In genomic region chr18:28087173-28087563, GRCh38 we compare ENCODE assay signal across 15 cellular contexts.
A peak's percentile ranks its signal among the peaks of the same experiment; 100 is the strongest.
DNase-seq lines count a peak whose midpoint lies in the region; ATAC-seq lines count a peak whose summit lies in the region.
"Had no signal": no experiment of that assay in that cellular context is flagged by ENCODE, and none has a peak within 500 bp of the region (broad histone marks: within the 10 kb centered on the region; RNA-seq: fewer than 3 reads in every experiment).

No MANE protein-coding gene starts in this region.

- no peaks in the 10 kb centered on the region for H3K9me3 ChIP-seq in skeletal muscle satellite cell (replicated peaks; ENCODE audit: low read length)

- H3K27me3 ChIP-seq in skeletal muscle satellite cell (ENCODE audit: control insufficient read depth, insufficient read depth, low read length): no peaks in the 10 kb centered on the region

- DNase-seq in HT1080 (ENCODE audit: low read depth): peak; percentile 34
- peak; percentile 56 for DNase-seq in inferior parietal cortex (ENCODE audit: extremely low spot score)
- no peak for DNase-seq in foreskin melanocyte
- no peak for DNase-seq in activated T-cell treated with anti-CD3 and anti-CD28 coated beads, Interleukin-2, amount 50 U/mL, for 1 hour
- DNase-seq: activated CD4-positive, alpha-beta T cell treated with anti-CD3 and anti-CD28 coated beads for 36 hours; activated naive CD8-positive, alpha-beta T cell treated with anti-CD3 and anti-CD28 coated beads for 36 hours; DND-41; HCEC 1CT; NCI-H2081 treated with DMSO at 0.1 percent for 48 hours; SHP77 treated with DMSO at 0.1 percent for 48 hours had no signal

- peak overlapping the region; percentile 46 for H3K4me3 ChIP-seq in skeletal muscle satellite cell (ENCODE audit: low read length)

- no peaks in the 10 kb centered on the region for H3K36me3 ChIP-seq in skeletal muscle satellite cell (ENCODE audit: insufficient read depth, low read length)

- peaks cover 31% of the 10 kb centered on the region for H3K4me1 ChIP-seq in skeletal muscle satellite cell (ENCODE audit: control insufficient read depth, insufficient read depth, low read length)

- H3K9ac ChIP-seq in skeletal muscle satellite cell (ENCODE audit: low read depth, low read length): peak overlapping the region; percentile 31

- no peak for ATAC-seq in HG02763 (IDR thresholded peaks at IDR 0.05; ENCODE audit: unreplicated experiment)
- no peak for ATAC-seq in HG02610 (IDR thresholded peaks at IDR 0.05; ENCODE audit: unreplicated experiment)
- ATAC-seq: activated CD4-positive, alpha-beta T cell treated with anti-CD3 and anti-CD28 coated beads for 36 hours; esophagus mucosa had no signal

- H3K27ac ChIP-seq in angular gyrus (ENCODE audit: low read depth, low read length): peak overlapping the region; percentile 90

- peak overlapping the region; percentile 75 for H3K4me2 ChIP-seq in skeletal muscle satellite cell (ENCODE audit: low read length)

Comparison
In these comparisons a context has a peak if more than half of its experiments do, and no peak if none do; other contexts are left out.
1. DNase-seq: peak in HT1080 (single experiment) and inferior parietal cortex (single experiment); none in foreskin melanocyte (single experiment) and activated T-cell treated with anti-CD3 and anti-CD28 coated beads, Interleukin-2, amount 50 U/mL, for 1 hour (single experiment).